Comparison of ENCODE assay signal across 9 cellular contexts in genomic region chr5:14143843-14144585, GRCh38. TPM values are rescaled to one million over a fixed set of nuclear protein-coding genes. Genes with fewer than 3 reads are reported as not detected.
DNase-seq lines count a peak whose midpoint lies in the region; TF ChIP-seq lines count a peak whose summit lies in the region.
"Had no signal": no experiment of that assay in that cellular context is flagged by ENCODE, and none has a peak within 500 bp of the region (broad histone marks: within the 10 kb centered on the region; RNA-seq: fewer than 3 reads in every experiment).

No MANE protein-coding gene starts in this region.

- H3K23ac ChIP-seq in H9 (ENCODE audit: insufficient read length, low read depth, low read length) (no peak overlapping the region), trophoblast cell (ENCODE audit: low read length) (no peak overlapping the region)

- peaks cover 19% of the 10 kb centered on the region for H3K23me2 ChIP-seq in H9 (ENCODE audit: insufficient read length, low read depth, low read length, poor library complexity, severe bottlenecking)

- H3K9me2 ChIP-seq in MM.1S (replicated peaks; ENCODE audit: insufficient read depth, low read length), result no peaks in the 10 kb centered on the region

- H3K4me2 ChIP-seq in H9 (ENCODE audit: insufficient read depth, insufficient read length, low read length), result peak overlapping the region; percentile 94
- H3K4me2 ChIP-seq in MM.1S (ENCODE audit: low read depth, low read length), result peak overlapping the region; percentile 72; the same call in 1 of the 2 replicates
- peak overlapping the region; percentile 71 for H3K4me2 ChIP-seq in trophoblast cell (ENCODE audit: low read length)

- H3K18ac ChIP-seq in H9 (ENCODE audit: insufficient read length, low read depth, low read length) (peak overlapping the region; percentile 57), trophoblast cell (ENCODE audit: low read length) (peak overlapping the region; percentile 99)

- H4K20me1 ChIP-seq in H9 (ENCODE audit: control insufficient read depth, insufficient read depth, insufficient read length) (no peaks in the 10 kb centered on the region), MM.1S (ENCODE audit: insufficient read depth, low read length) (peaks cover 6% of the 10 kb centered on the region; the same call in 1 of the 2 replicates)

- H3K27me3 Mint-ChIP-seq in H9 (ENCODE audit: low read depth) (peaks cover 19% of the 10 kb centered on the region), glutamatergic neuron (ENCODE audit: unreplicated experiment) (peaks cover 19% of the 10 kb centered on the region)

- DNase-seq in GM13977 (ENCODE audit: low spot score), result peak; percentile 71
- peak; percentile 45 for DNase-seq in H9
- DNase-seq in MM.1S, result peak; percentile 33
- DNase-seq in activated gamma-delta T cell (lab: John Stamatoyannopoulos, UW), result peak; percentile 25
- DNase-seq in glutamatergic neuron, result peak; percentile 56
- DNase-seq in trophoblast cell, result peak in 1 of 2 donors; percentile 42
- DNase-seq in NCI-H226, result no peak
- DNase-seq in GOT3 (lab: John Stamatoyannopoulos, UW), result no peak

- H2BK12ac ChIP-seq in H9 (ENCODE audit: insufficient read length, low read depth, low read length), result no peak overlapping the region
- H2BK12ac ChIP-seq in trophoblast cell (ENCODE audit: low read length), result peak overlapping the region; percentile 55

- H4K8ac ChIP-seq in H9 (replicated peaks; ENCODE audit: insufficient read length, low read depth, low read length), result no peak overlapping the region
- peak overlapping the region; percentile 94 for H4K8ac ChIP-seq in trophoblast cell (ENCODE audit: low read depth, low read length)

- H2BK120ac ChIP-seq in H9 (ENCODE audit: low read depth, low read length, poor library complexity, severe bottlenecking) (no peak overlapping the region), trophoblast cell (ENCODE audit: insufficient read depth, low read length, poor library complexity) (peak overlapping the region; percentile 76)

- no peak overlapping the region for H2BK5ac ChIP-seq in H9 (ENCODE audit: insufficient read length, low read length)
- H2BK5ac ChIP-seq in trophoblast cell (ENCODE audit: low read depth, low read length, poor library complexity), result peak overlapping the region; percentile 73

- peaks cover 0 to 3% (median 0%) of the 10 kb centered on the region in 3 experiments; a peak in 2 of 7 replicates for H3K36me3 Mint-ChIP-seq in H9 (ENCODE audit: insufficient read depth in 1 of 3, low read depth in 3 of 3)
- H3K36me3 Mint-ChIP-seq in glutamatergic neuron (ENCODE audit: unreplicated experiment), result peaks cover 9% of the 10 kb centered on the region

- no peak for TF ChIP-seq CTCF in GM13977 (IDR thresholded peaks at IDR 0.05; ENCODE audit: extremely low read depth, insufficient read depth, missing control alignments)
- TF ChIP-seq CTCF in H9 (conservative IDR thresholded peaks at IDR 0.05), result no peak
- no peak for TF ChIP-seq CTCF in MM.1S (IDR thresholded peaks at IDR 0.05; ENCODE audit: low read length)
- TF ChIP-seq CTCF in glutamatergic neuron (IDR thresholded peaks at IDR 0.05; ENCODE audit: partially characterized antibody, unreplicated experiment), result no peak

- no peak overlapping the region for H3K56ac ChIP-seq in H9 (ENCODE audit: insufficient read length, low read depth, low read length)

- H3K79me2 ChIP-seq in H9 (ENCODE audit: insufficient read depth, low read length) (peaks cover 37% of the 10 kb centered on the region), MM.1S (ENCODE audit: low read length) (peaks cover 50% of the 10 kb centered on the region), trophoblast cell (ENCODE audit: control insufficient read depth, insufficient read depth, low read length, poor library complexity) (peaks cover 41% of the 10 kb centered on the region)

- H3K4ac ChIP-seq in H9 (ENCODE audit: low read depth, low read length) (no peak overlapping the region), trophoblast cell (ENCODE audit: low read depth, low read length) (peak overlapping the region; percentile 96)

- H3K4me1 ChIP-seq in H9 (ENCODE audit: insufficient read depth, low read length) (peaks cover 9% of the 10 kb centered on the region), MM.1S (ENCODE audit: low read length) (peaks cover 13% of the 10 kb centered on the region), trophoblast cell (ENCODE audit: control insufficient read depth in 1 of 2, insufficient read depth in 2 of 2, low read length in 2 of 2) (peaks cover 15 to 16% of the 10 kb centered on the region in 2 experiments)

- H3K27me3 ChIP-seq in H9 (ENCODE audit: insufficient read depth, low read length), result no peaks in the 10 kb centered on the region
- H3K27me3 ChIP-seq in MM.1S (replicated peaks; ENCODE audit: insufficient read depth, low read length), result no peaks in the 10 kb centered on the region
- no peaks in the 10 kb centered on the region for H3K27me3 ChIP-seq in trophoblast cell (ENCODE audit: insufficient read depth, low read length)

- no peak overlapping the region for H4K5ac ChIP-seq in H9 (ENCODE audit: insufficient read length, low read depth, low read length)

- H2BK20ac ChIP-seq in H9 (ENCODE audit: low read depth, low read length, poor library complexity, severe bottlenecking), result no peak overlapping the region

- H3K9ac ChIP-seq in H9 (ENCODE audit: extremely low read depth, insufficient read length, low read length) (peak overlapping the region; percentile 79), MM.1S (ENCODE audit: low read length) (peak overlapping the region; percentile 66), trophoblast cell (ENCODE audit: low read length) (peak overlapping the region; percentile 97)

- no CpG with 5 or more reads among the region's 84 CpGs for WGBS in H9 (ENCODE audit: extremely low coverage, insufficient read length, low lambda C conversion rate)
- no CpG with 5 or more reads among the region's 84 CpGs for whole genome bisulfite sequencing in trophoblast cell (ENCODE audit: extremely low coverage, insufficient coverage, insufficient read length)

- H3K9me3 ChIP-seq in H9 (ENCODE audit: control insufficient read depth, low read depth, low read length), result no peaks in the 10 kb centered on the region
- no peaks in the 10 kb centered on the region for H3K9me3 ChIP-seq in MM.1S (replicated peaks; ENCODE audit: insufficient read depth, low read length)
- no peaks in the 10 kb centered on the region for H3K9me3 ChIP-seq in trophoblast cell (ENCODE audit: insufficient read depth, low read depth, low read length)

- H3K27ac ChIP-seq in H9 (ENCODE audit: insufficient read length, low read depth, low read length), result no peak overlapping the region
- H3K27ac ChIP-seq in MM.1S (ENCODE audit: low read length), result peak overlapping the region; percentile 40
- H3K27ac ChIP-seq in trophoblast cell (ENCODE audit: low read depth, low read length), result peak overlapping the region; percentile 96

- peaks cover 9% of the 10 kb centered on the region for H3K79me1 ChIP-seq in H9 (ENCODE audit: insufficient read depth, low read depth, low read length, poor library complexity, severe bottlenecking)
- peaks cover 23% of the 10 kb centered on the region for H3K79me1 ChIP-seq in trophoblast cell (ENCODE audit: low read length)

- H3K4me3 ChIP-seq in MM.1S (ENCODE audit: low read length) (peak overlapping the region; percentile 77), trophoblast cell (ENCODE audit: low read depth, low read length) (peak overlapping the region; percentile 90)

- no peak overlapping the region for H3T11ph ChIP-seq in H9 (ENCODE audit: low read length)

- no peak overlapping the region for H4K91ac ChIP-seq in H9 (ENCODE audit: insufficient read length, low read depth, low read length)
- H4K91ac ChIP-seq in trophoblast cell (ENCODE audit: low read depth, low read length), result peak overlapping the region; percentile 99

- H3K9me3 Mint-ChIP-seq in H9, result peaks cover 0 to 2% of the 10 kb centered on the region in 2 experiments; a peak in 2 of 5 replicates
- H3K9me3 Mint-ChIP-seq in glutamatergic neuron (ENCODE audit: unreplicated experiment), result peaks cover 24% of the 10 kb centered on the region
- H3K9me3 Mint-ChIP-seq: activated naive CD4-positive, alpha-beta T cell treated with anti-CD3 and anti-CD28 coated beads, Interleukin-2, amount 50 U/mL, for 72 hours had no signal

- H3K14ac ChIP-seq in H9 (ENCODE audit: insufficient read depth, low read length) (peak overlapping the region; percentile 90), trophoblast cell (ENCODE audit: low read length) (peak overlapping the region; percentile 99)

- H2AK5ac ChIP-seq in H9 (ENCODE audit: insufficient read length, low read length) (no peak overlapping the region), trophoblast cell (ENCODE audit: low read length) (peak overlapping the region; percentile 90)

- H3K36me3 ChIP-seq in MM.1S (replicated peaks; ENCODE audit: insufficient read depth, low read length) (no peaks in the 10 kb centered on the region; the same call in 1 of the 2 replicates), trophoblast cell (ENCODE audit: control insufficient read depth in 1 of 2, insufficient read depth in 2 of 2, low read length in 2 of 2) (peaks cover 0 to 2% of the 10 kb centered on the region in 2 experiments)

- H3F3A ChIP-seq in MM.1S (ENCODE audit: insufficient read depth, low read length), result peaks cover 17% of the 10 kb centered on the region; the same call in 1 of the 2 replicates

- H2AFZ ChIP-seq in H9 (ENCODE audit: low read length), result no peak overlapping the region
- H2AFZ ChIP-seq in MM.1S (ENCODE audit: low read length), result peak overlapping the region; percentile 33
- H2AFZ ChIP-seq in trophoblast cell (ENCODE audit: insufficient read depth, low read length, poor library complexity), result peak overlapping the region; percentile 52

- H4K12ac ChIP-seq in trophoblast cell (ENCODE audit: low read depth, low read length), result peak overlapping the region; percentile 93

- H3K4me1 Mint-ChIP-seq in H9 (peaks cover 47 to 48% of the 10 kb centered on the region in 2 experiments), glutamatergic neuron (ENCODE audit: low read depth, unreplicated experiment) (peaks cover 52% of the 10 kb centered on the region)

- in situ Hi-C loops in GM13977 (cut with MboI; ENCODE audit: low pct_unique_long_range_greater_than_20kb, low sequenced_read_pairs, unreplicated experiment), result no loop called here

- no peak overlapping the region; the same call in 1 of the 2 replicates for H2BK15ac ChIP-seq in H9 (ENCODE audit: low read depth, low read length)

- H3K4me3 Mint-ChIP-seq in H9 (peak overlapping the region; percentile 85 to 96), glutamatergic neuron (ENCODE audit: unreplicated experiment) (peak overlapping the region; percentile 90)

- H3K27ac Mint-ChIP-seq in H9 (peak overlapping the region in 2 of 3 experiments; percentile 51 to 79; a peak in 4 of 7 replicates), glutamatergic neuron (ENCODE audit: unreplicated experiment) (peak overlapping the region; percentile 89)

RNA-seq across cellular contexts. Expression of gene TRIO, which starts 0.9 kb away (rescaled TPM):
- total RNA-seq in H9 (2021), result 82.9 and 87.8 TPM in 2 replicates
- 281 TPM for total RNA-seq in glutamatergic neuron (ENCODE audit: unreplicated experiment)
- 47.9 and 49.7 TPM in 2 replicates for polyA plus RNA-seq in trophoblast cell (2013)

Comparison
In these comparisons a context has a peak if more than half of its experiments do, and no peak if none do; other contexts are left out.
1. DNase-seq: peak in GM13977 (single experiment), H9 (single experiment), MM.1S (single experiment), activated gamma-delta T cell (single experiment) and glutamatergic neuron (single experiment); none in NCI-H226 (single experiment) and GOT3 (single experiment).
2. Peak in every context shown above with its lines, with median percentiles within 50 percentile points of each other: H3K4me2 ChIP-seq and H3K9ac ChIP-seq.